Comparison of ENCODE assay signal across 1 cellular context in genomic region chr16:84841787-84842300, GRCh38.
TF ChIP-seq lines count a peak whose summit lies in the region.

No MANE protein-coding gene starts in this region.

TF ChIP-seq in HepG2, 621 proteins besides CTCF, POLR2A, EP300 and RAD21:
- no peak for TF ChIP-seq KLF13 (CRISPR knock-in tag; IDR thresholded peaks at IDR 0.05)
- TF ChIP-seq AKAP8 (CRISPR knock-in tag; IDR thresholded peaks at IDR 0.05), result no peak
- TF ChIP-seq EZH2 (conservative IDR thresholded peaks at IDR 0.05; ENCODE audit: low read depth, low read length), result no peak
- TF ChIP-seq NFYC (CRISPR knock-in tag; IDR thresholded peaks at IDR 0.05), result no peak
- no peak for TF ChIP-seq ARHGAP35 (CRISPR knock-in tag; IDR thresholded peaks at IDR 0.05; ENCODE audit: borderline replicate concordance)
- TF ChIP-seq ZBTB43 (CRISPR knock-in tag; conservative IDR thresholded peaks at IDR 0.05), result no peak
- TF ChIP-seq, protein P1, sequence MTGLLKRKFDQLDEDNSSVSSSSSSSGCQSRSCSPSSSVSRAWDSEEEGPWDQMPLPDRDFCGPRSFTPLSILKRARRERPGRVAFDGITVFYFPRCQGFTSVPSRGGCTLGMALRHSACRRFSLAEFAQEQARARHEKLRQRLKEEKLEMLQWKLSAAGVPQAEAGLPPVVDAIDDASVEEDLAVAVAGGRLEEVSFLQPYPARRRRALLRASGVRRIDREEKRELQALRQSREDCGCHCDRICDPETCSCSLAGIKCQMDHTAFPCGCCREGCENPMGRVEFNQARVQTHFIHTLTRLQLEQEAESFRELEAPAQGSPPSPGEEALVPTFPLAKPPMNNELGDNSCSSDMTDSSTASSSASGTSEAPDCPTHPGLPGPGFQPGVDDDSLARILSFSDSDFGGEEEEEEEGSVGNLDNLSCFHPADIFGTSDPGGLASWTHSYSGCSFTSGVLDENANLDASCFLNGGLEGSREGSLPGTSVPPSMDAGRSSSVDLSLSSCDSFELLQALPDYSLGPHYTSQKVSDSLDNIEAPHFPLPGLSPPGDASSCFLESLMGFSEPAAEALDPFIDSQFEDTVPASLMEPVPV (CRISPR knock-in tag; IDR thresholded peaks at IDR 0.05), result no peak
- no peak for TF ChIP-seq PTBP1 (IDR thresholded peaks at IDR 0.05; ENCODE audit: low read depth, low read length, poor library complexity, severe bottlenecking)
- TF ChIP-seq SMC3 (IDR thresholded peaks at IDR 0.05; ENCODE audit: low read length), result no peak
- no peak for TF ChIP-seq JUND (CRISPR knock-in tag; IDR thresholded peaks at IDR 0.05)
- TF ChIP-seq, protein P2, sequence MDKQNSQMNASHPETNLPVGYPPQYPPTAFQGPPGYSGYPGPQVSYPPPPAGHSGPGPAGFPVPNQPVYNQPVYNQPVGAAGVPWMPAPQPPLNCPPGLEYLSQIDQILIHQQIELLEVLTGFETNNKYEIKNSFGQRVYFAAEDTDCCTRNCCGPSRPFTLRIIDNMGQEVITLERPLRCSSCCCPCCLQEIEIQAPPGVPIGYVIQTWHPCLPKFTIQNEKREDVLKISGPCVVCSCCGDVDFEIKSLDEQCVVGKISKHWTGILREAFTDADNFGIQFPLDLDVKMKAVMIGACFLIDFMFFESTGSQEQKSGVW (CRISPR knock-in tag; IDR thresholded peaks at IDR 0.05; ENCODE audit: borderline replicate concordance), result no peak
- no peak for TF ChIP-seq SATB2 (CRISPR knock-in tag; IDR thresholded peaks at IDR 0.05)
- no peak for TF ChIP-seq ZNF383 (CRISPR knock-in tag; IDR thresholded peaks at IDR 0.05; ENCODE audit: borderline replicate concordance)
- TF ChIP-seq SP4 (CRISPR knock-in tag; IDR thresholded peaks at IDR 0.05), result no peak
- no peak for TF ChIP-seq GZF1 (CRISPR knock-in tag; IDR thresholded peaks at IDR 0.05)
- no peak for TF ChIP-seq DPF2 (CRISPR knock-in tag; IDR thresholded peaks at IDR 0.05; ENCODE audit: borderline replicate concordance, low read depth)
- TF ChIP-seq, protein P3, sequence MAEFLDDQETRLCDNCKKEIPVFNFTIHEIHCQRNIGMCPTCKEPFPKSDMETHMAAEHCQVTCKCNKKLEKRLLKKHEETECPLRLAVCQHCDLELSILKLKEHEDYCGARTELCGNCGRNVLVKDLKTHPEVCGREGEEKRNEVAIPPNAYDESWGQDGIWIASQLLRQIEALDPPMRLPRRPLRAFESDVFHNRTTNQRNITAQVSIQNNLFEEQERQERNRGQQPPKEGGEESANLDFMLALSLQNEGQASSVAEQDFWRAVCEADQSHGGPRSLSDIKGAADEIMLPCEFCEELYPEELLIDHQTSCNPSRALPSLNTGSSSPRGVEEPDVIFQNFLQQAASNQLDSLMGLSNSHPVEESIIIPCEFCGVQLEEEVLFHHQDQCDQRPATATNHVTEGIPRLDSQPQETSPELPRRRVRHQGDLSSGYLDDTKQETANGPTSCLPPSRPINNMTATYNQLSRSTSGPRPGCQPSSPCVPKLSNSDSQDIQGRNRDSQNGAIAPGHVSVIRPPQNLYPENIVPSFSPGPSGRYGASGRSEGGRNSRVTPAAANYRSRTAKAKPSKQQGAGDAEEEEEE (CRISPR knock-in tag; IDR thresholded peaks at IDR 0.05; ENCODE audit: borderline replicate concordance), result no peak
